ENCODE assay signal across 1 cellular context in the genomic region with DNA sequence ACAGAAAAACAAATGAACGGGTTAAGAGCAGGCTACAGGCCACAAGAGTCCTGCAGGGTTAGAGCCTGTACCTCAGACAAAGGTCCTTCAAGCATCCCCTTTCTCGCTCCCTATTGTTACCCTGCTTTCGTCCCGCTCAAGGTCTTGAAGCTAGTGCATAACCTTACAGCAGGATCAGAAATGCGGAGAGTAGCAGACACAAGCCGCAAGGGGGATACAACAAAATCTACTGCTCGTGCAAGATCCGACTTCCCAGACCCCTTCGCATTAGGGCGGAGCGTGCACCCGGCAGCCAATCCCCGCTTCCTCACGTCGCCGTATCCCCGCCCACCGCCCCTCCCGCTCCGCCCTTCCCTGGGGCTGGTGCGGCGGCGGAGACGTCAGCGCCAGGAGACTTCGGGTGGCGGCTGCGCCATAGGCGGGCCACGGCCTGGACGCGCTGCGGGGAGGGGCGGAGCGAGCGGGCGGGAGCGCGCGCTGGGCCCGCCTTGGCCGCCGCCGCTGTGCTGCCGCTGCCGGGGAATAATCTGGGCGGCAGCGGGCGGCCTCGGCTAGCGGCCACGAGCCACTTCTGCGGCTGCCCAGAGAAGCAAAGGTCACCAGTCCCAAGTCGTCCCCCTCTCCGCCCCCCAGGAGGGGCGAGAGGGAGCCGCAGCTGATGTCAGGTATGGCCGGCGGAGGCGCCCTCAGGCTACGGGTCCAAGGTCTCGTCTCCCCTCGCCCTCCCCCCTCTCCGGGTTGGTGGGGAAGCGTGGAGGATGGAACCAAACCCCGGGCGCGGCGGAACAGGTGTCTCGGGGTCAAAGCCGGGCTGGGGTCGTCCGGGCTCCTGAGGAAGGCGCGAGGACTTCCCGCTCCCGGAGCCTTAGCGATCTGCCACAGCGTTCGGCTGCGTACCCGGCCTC.
TF ChIP-seq lines count a peak whose summit lies in the region.

A gene (plus strand): TSS at position 389 of the 905 bp plus-strand sequence. CDS start 51,776 bp downstream, outside the sequence.

TF ChIP-seq in HepG2, 621 proteins besides CTCF, POLR2A, EP300 and RAD21 (continued from another document and continues in another):
- TF ChIP-seq, protein P1, sequence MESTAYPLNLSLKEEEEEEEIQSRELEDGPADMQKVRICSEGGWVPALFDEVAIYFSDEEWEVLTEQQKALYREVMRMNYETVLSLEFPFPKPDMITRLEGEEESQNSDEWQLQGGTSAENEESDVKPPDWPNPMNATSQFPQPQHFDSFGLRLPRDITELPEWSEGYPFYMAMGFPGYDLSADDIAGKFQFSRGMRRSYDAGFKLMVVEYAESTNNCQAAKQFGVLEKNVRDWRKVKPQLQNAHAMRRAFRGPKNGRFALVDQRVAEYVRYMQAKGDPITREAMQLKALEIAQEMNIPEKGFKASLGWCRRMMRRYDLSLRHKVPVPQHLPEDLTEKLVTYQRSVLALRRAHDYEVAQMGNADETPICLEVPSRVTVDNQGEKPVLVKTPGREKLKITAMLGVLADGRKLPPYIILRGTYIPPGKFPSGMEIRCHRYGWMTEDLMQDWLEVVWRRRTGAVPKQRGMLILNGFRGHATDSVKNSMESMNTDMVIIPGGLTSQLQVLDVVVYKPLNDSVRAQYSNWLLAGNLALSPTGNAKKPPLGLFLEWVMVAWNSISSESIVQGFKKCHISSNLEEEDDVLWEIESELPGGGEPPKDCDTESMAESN (CRISPR knock-in tag; conservative IDR thresholded peaks at IDR 0.05) = peak; percentile 78
- TF ChIP-seq, protein P2, sequence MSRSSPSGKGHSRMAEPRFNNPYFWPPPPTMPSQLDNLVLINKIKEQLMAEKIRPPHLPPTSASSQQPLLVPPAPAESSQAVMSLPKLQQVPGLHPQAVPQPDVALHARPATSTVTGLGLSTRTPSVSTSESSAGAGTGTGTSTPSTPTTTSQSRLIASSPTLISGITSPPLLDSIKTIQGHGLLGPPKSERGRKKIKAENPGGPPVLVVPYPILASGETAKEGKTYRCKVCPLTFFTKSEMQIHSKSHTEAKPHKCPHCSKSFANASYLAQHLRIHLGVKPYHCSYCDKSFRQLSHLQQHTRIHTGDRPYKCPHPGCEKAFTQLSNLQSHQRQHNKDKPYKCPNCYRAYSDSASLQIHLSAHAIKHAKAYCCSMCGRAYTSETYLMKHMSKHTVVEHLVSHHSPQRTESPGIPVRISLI (CRISPR knock-in tag; IDR thresholded peaks at IDR 0.05; ENCODE audit: borderline replicate concordance) = peak; percentile 51
- peak; percentile 34; the same call in 1 of the 2 replicates for TF ChIP-seq ZNF629 (CRISPR knock-in tag; conservative IDR thresholded peaks at IDR 0.05)
- TF ChIP-seq ZNF234 (CRISPR knock-in tag; conservative IDR thresholded peaks at IDR 0.05) = peak; percentile 78
- TF ChIP-seq, protein P3, sequence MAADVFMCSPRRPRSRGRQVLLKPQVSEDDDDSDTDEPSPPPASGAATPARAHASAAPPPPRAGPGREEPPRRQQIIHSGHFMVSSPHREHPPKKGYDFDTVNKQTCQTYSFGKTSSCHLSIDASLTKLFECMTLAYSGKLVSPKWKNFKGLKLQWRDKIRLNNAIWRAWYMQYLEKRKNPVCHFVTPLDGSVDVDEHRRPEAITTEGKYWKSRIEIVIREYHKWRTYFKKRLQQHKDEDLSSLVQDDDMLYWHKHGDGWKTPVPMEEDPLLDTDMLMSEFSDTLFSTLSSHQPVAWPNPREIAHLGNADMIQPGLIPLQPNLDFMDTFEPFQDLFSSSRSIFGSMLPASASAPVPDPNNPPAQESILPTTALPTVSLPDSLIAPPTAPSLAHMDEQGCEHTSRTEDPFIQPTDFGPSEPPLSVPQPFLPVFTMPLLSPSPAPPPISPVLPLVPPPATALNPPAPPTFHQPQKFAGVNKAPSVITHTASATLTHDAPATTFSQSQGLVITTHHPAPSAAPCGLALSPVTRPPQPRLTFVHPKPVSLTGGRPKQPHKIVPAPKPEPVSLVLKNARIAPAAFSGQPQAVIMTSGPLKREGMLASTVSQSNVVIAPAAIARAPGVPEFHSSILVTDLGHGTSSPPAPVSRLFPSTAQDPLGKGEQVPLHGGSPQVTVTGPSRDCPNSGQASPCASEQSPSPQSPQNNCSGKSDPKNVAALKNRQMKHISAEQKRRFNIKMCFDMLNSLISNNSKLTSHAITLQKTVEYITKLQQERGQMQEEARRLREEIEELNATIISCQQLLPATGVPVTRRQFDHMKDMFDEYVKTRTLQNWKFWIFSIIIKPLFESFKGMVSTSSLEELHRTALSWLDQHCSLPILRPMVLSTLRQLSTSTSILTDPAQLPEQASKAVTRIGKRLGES (CRISPR knock-in tag; IDR thresholded peaks at IDR 0.05; ENCODE audit: borderline replicate concordance) = peak; percentile 37; the same call in 1 of the 2 replicates
- TF ChIP-seq, protein P4, sequence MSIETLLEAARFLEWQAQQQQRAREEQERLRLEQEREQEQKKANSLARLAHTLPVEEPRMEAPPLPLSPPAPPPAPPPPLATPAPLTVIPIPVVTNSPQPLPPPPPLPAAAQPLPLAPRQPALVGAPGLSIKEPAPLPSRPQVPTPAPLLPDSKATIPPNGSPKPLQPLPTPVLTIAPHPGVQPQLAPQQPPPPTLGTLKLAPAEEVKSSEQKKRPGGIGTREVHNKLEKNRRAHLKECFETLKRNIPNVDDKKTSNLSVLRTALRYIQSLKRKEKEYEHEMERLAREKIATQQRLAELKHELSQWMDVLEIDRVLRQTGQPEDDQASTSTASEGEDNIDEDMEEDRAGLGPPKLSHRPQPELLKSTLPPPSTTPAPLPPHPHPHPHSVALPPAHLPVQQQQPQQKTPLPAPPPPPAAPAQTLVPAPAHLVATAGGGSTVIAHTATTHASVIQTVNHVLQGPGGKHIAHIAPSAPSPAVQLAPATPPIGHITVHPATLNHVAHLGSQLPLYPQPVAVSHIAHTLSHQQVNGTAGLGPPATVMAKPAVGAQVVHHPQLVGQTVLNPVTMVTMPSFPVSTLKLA (IDR thresholded peaks at IDR 0.05) = peak; percentile 29
- no peak for TF ChIP-seq AHR (CRISPR knock-in tag; IDR thresholded peaks at IDR 0.05)
- peak; percentile 89 for TF ChIP-seq PHF21A (CRISPR knock-in tag; IDR thresholded peaks at IDR 0.05)
- peak; percentile 52; the same call in 1 of the 2 replicates for TF ChIP-seq HMG20A (CRISPR knock-in tag; IDR thresholded peaks at IDR 0.05; ENCODE audit: borderline replicate concordance)
- no peak for TF ChIP-seq MIER3 (CRISPR knock-in tag; IDR thresholded peaks at IDR 0.05; ENCODE audit: borderline replicate concordance)
- TF ChIP-seq MED13 (CRISPR knock-in tag; IDR thresholded peaks at IDR 0.05) = no peak
- TF ChIP-seq, protein P5, sequence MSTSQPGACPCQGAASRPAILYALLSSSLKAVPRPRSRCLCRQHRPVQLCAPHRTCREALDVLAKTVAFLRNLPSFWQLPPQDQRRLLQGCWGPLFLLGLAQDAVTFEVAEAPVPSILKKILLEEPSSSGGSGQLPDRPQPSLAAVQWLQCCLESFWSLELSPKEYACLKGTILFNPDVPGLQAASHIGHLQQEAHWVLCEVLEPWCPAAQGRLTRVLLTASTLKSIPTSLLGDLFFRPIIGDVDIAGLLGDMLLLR (CRISPR knock-in tag; IDR thresholded peaks at IDR 0.05) = peak; percentile 22; the same call in 1 of the 2 replicates
- TF ChIP-seq, protein P6, sequence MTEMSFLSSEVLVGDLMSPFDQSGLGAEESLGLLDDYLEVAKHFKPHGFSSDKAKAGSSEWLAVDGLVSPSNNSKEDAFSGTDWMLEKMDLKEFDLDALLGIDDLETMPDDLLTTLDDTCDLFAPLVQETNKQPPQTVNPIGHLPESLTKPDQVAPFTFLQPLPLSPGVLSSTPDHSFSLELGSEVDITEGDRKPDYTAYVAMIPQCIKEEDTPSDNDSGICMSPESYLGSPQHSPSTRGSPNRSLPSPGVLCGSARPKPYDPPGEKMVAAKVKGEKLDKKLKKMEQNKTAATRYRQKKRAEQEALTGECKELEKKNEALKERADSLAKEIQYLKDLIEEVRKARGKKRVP (CRISPR knock-in tag; IDR thresholded peaks at IDR 0.05) = peak in 1 of 2 experiments; percentile 45; a peak in 2 of 4 replicates
- 0 out of 2 replicates have a peak, but pooled peaks have one; percentile 17 for TF ChIP-seq FOSL1 (CRISPR knock-in tag; IDR thresholded peaks at IDR 0.05; ENCODE audit: borderline replicate concordance)
- 0 out of 2 replicates have a peak, but pooled peaks have one; percentile 56 for TF ChIP-seq NR2F2 (IDR thresholded peaks at IDR 0.05; ENCODE audit: borderline replicate concordance, low read depth)
- TF ChIP-seq NFRKB (IDR thresholded peaks at IDR 0.05) = no peak
- TF ChIP-seq ZNF776 (CRISPR knock-in tag; IDR thresholded peaks at IDR 0.05) = peak; percentile 55; the same call in 1 of the 2 replicates
- TF ChIP-seq, protein P7, sequence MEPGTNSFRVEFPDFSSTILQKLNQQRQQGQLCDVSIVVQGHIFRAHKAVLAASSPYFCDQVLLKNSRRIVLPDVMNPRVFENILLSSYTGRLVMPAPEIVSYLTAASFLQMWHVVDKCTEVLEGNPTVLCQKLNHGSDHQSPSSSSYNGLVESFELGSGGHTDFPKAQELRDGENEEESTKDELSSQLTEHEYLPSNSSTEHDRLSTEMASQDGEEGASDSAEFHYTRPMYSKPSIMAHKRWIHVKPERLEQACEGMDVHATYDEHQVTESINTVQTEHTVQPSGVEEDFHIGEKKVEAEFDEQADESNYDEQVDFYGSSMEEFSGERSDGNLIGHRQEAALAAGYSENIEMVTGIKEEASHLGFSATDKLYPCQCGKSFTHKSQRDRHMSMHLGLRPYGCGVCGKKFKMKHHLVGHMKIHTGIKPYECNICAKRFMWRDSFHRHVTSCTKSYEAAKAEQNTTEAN (CRISPR knock-in tag; conservative IDR thresholded peaks at IDR 0.05) = peak; percentile 41; the same call in 1 of the 2 replicates
- TF ChIP-seq ERF (CRISPR knock-in tag; IDR thresholded peaks at IDR 0.05) = peak; percentile 85
- no peak for TF ChIP-seq ELF1 (CRISPR knock-in tag; IDR thresholded peaks at IDR 0.05)
- no peak for TF ChIP-seq PHB2 (IDR thresholded peaks at IDR 0.05; ENCODE audit: partially characterized antibody)
- TF ChIP-seq TAF1 (CRISPR knock-in tag; IDR thresholded peaks at IDR 0.05) = peak; percentile 85
- TF ChIP-seq ETV5 (CRISPR knock-in tag; IDR thresholded peaks at IDR 0.05; ENCODE audit: borderline replicate concordance) = peak; percentile 56; the same call in 1 of the 2 replicates
- 0 out of 2 replicates have a peak, but pooled peaks have one; percentile 23 for TF ChIP-seq PHF20 (CRISPR knock-in tag; IDR thresholded peaks at IDR 0.05)
- no peak; the same call in 1 of the 2 replicates for TF ChIP-seq ZNF7 (CRISPR knock-in tag; IDR thresholded peaks at IDR 0.05)
- TF ChIP-seq ZNF451 (CRISPR knock-in tag; IDR thresholded peaks at IDR 0.05) = peak; percentile 72
- TF ChIP-seq ZFP36L2 (CRISPR knock-in tag; IDR thresholded peaks at IDR 0.05) = 0 out of 2 replicates have a peak, but pooled peaks have one; percentile 68
- peak; percentile 57 for TF ChIP-seq ZNF878 (CRISPR knock-in tag; IDR thresholded peaks at IDR 0.05)
- 0 out of 2 replicates have a peak, but pooled peaks have one; percentile 25 for TF ChIP-seq MYNN (CRISPR knock-in tag; IDR thresholded peaks at IDR 0.05; ENCODE audit: low read depth)
- TF ChIP-seq HMG20B (CRISPR knock-in tag; conservative IDR thresholded peaks at IDR 0.05) = peak; percentile 78
- TF ChIP-seq, protein P8, sequence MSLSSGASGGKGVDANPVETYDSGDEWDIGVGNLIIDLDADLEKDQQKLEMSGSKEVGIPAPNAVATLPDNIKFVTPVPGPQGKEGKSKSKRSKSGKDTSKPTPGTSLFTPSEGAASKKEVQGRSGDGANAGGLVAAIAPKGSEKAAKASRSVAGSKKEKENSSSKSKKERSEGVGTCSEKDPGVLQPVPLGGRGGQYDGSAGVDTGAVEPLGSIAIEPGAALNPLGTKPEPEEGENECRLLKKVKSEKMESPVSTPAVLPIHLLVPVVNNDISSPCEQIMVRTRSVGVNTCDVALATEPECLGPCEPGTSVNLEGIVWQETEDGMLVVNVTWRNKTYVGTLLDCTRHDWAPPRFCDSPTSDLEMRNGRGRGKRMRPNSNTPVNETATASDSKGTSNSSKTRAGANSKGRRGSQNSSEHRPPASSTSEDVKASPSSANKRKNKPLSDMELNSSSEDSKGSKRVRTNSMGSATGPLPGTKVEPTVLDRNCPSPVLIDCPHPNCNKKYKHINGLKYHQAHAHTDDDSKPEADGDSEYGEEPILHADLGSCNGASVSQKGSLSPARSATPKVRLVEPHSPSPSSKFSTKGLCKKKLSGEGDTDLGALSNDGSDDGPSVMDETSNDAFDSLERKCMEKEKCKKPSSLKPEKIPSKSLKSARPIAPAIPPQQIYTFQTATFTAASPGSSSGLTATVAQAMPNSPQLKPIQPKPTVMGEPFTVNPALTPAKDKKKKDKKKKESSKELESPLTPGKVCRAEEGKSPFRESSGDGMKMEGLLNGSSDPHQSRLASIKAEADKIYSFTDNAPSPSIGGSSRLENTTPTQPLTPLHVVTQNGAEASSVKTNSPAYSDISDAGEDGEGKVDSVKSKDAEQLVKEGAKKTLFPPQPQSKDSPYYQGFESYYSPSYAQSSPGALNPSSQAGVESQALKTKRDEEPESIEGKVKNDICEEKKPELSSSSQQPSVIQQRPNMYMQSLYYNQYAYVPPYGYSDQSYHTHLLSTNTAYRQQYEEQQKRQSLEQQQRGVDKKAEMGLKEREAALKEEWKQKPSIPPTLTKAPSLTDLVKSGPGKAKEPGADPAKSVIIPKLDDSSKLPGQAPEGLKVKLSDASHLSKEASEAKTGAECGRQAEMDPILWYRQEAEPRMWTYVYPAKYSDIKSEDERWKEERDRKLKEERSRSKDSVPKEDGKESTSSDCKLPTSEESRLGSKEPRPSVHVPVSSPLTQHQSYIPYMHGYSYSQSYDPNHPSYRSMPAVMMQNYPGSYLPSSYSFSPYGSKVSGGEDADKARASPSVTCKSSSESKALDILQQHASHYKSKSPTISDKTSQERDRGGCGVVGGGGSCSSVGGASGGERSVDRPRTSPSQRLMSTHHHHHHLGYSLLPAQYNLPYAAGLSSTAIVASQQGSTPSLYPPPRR (CRISPR knock-in tag; IDR thresholded peaks at IDR 0.05; ENCODE audit: borderline replicate concordance) = peak; percentile 83
- TF ChIP-seq NAIF1 (CRISPR knock-in tag; IDR thresholded peaks at IDR 0.05; ENCODE audit: borderline replicate concordance) = peak; percentile 57; the same call in 1 of the 2 replicates
- 0 out of 2 replicates have a peak, but pooled peaks have one; percentile 80 for TF ChIP-seq ZNF841 (CRISPR knock-in tag; IDR thresholded peaks at IDR 0.05; ENCODE audit: borderline replicate concordance)
- peak; percentile 93 for TF ChIP-seq HNRNPLL (IDR thresholded peaks at IDR 0.05; ENCODE audit: low read depth, low read length, poor library complexity, severe bottlenecking)
- no peak for TF ChIP-seq ZNF839 (CRISPR knock-in tag; IDR thresholded peaks at IDR 0.05; ENCODE audit: borderline replicate concordance)
- peak; percentile 57 for TF ChIP-seq RARA (CRISPR knock-in tag; IDR thresholded peaks at IDR 0.05)
- peak; percentile 73; the same call in 1 of the 2 replicates for TF ChIP-seq NKX3-1 (CRISPR knock-in tag; IDR thresholded peaks at IDR 0.05)
- TF ChIP-seq DNMT1 (CRISPR knock-in tag; IDR thresholded peaks at IDR 0.05) = peak; percentile 59; the same call in 1 of the 2 replicates
- peak; percentile 79 for TF ChIP-seq HOXA3 (CRISPR knock-in tag; IDR thresholded peaks at IDR 0.05)
- TF ChIP-seq, protein P9, sequence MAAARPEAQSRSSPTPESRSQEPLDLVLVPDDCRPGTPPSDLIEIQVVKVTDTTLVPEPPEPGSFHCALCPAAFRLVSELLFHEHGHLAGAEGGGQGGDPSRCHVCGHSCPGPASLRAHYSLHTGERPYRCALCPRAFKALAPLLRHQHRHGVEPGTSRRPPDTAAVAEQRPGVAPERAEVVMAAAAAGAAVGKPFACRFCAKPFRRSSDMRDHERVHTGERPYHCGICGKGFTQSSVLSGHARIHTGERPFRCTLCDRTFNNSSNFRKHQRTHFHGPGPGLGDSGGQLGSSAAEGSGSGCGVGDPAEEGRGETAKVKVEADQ (CRISPR knock-in tag; IDR thresholded peaks at IDR 0.05; ENCODE audit: borderline replicate concordance) = peak; percentile 81; the same call in 1 of the 2 replicates
- TF ChIP-seq ZNF614 (CRISPR knock-in tag; IDR thresholded peaks at IDR 0.05; ENCODE audit: borderline replicate concordance) = peak; percentile 79; the same call in 1 of the 2 replicates
- TF ChIP-seq MIER2 (CRISPR knock-in tag; IDR thresholded peaks at IDR 0.05) = 0 out of 2 replicates have a peak, but pooled peaks have one; percentile 26
